10 cellular contexts compared by ENCODE assay signal in genomic region chr14:54652188-54652889, GRCh38.
A peak's percentile ranks its signal among the peaks of the same experiment; 100 is the strongest.
DNase-seq lines count a peak whose midpoint lies in the region; ATAC-seq and TF ChIP-seq lines count a peak whose summit lies in the region.
"Had no signal": no experiment of that assay in that cellular context is flagged by ENCODE, and none has a peak within 500 bp of the region (broad histone marks: within the 10 kb centered on the region; RNA-seq: fewer than 3 reads in every experiment).

No MANE protein-coding gene starts in this region.

- H3K27ac ChIP-seq in GM23338 (ENCODE audit: low read depth) (peak overlapping the region; percentile 72), left ventricle myocardium inferior (replicated peaks) (peak overlapping the region; percentile 90)

- CTCF ChIA-PET in activated naive CD4-positive, alpha-beta T cell treated with anti-CD3 and anti-CD28 coated beads for 36 hours (lab: Charles Lee): no interaction called here

- intact Hi-C loops in left ventricle myocardium inferior (cut with micrococcal nuclease): no loop called here
- intact Hi-C loops in activated naive CD4-positive, alpha-beta T cell treated with anti-CD3 and anti-CD28 coated beads for 36 hours (cut with micrococcal nuclease): no loop called here

- no peaks in the 10 kb centered on the region for H4K20me1 ChIP-seq in GM23338 (replicated peaks; ENCODE audit: insufficient read depth)

- no peaks in the 10 kb centered on the region for H3K36me3 Mint-ChIP-seq in GM23338 (ENCODE audit: low read depth)
- no peaks in the 10 kb centered on the region for H3K36me3 Mint-ChIP-seq in activated naive CD4-positive, alpha-beta T cell treated with anti-CD3 and anti-CD28 coated beads for 36 hours (ENCODE audit: low read depth)
- H3K36me3 Mint-ChIP-seq: stimulated activated effector memory CD8-positive, alpha-beta T cell treated with anti-CD3 and anti-CD28 coated beads, Interleukin-12 subunit alpha, Interleukin-12 subunit beta, amount 100 ng/mL, for 72 hours had no signal

- peaks cover 26% of the 10 kb centered on the region for H3K4me1 Mint-ChIP-seq in GM23338
- peaks cover 8% of the 10 kb centered on the region for H3K4me1 Mint-ChIP-seq in activated naive CD4-positive, alpha-beta T cell treated with anti-CD3 and anti-CD28 coated beads for 36 hours (ENCODE audit: low read depth)
- H3K4me1 Mint-ChIP-seq: stimulated activated effector memory CD8-positive, alpha-beta T cell treated with anti-CD3 and anti-CD28 coated beads, Interleukin-12 subunit alpha, Interleukin-12 subunit beta, amount 100 ng/mL, for 72 hours had no signal

- TF ChIP-seq CTCF in GM23338 (conservative IDR thresholded peaks at IDR 0.05; ENCODE audit: low read depth in 2 of 2): no peak
- TF ChIP-seq CTCF in left ventricle myocardium inferior (IDR thresholded peaks at IDR 0.05; ENCODE audit: borderline replicate concordance): no peak
- TF ChIP-seq CTCF in retinal pigment epithelial cell (conservative IDR thresholded peaks at IDR 0.05; ENCODE audit: low read depth, low read length): no peak

- no peaks in the 10 kb centered on the region; the same call in 2 of the 3 replicates for H3K9me3 Mint-ChIP-seq in GM23338
- no peaks in the 10 kb centered on the region for H3K9me3 Mint-ChIP-seq in activated naive CD4-positive, alpha-beta T cell treated with anti-CD3 and anti-CD28 coated beads for 36 hours
- H3K9me3 Mint-ChIP-seq: stimulated activated effector memory CD8-positive, alpha-beta T cell treated with anti-CD3 and anti-CD28 coated beads, Interleukin-12 subunit alpha, Interleukin-12 subunit beta, amount 100 ng/mL, for 72 hours had no signal

- H3K27me3 ChIP-seq in GM23338 (ENCODE audit: insufficient read depth) (no peaks in the 10 kb centered on the region), left ventricle myocardium inferior (ENCODE audit: low read depth) (no peaks in the 10 kb centered on the region)

- no peaks in the 10 kb centered on the region for H3K9me3 ChIP-seq in left ventricle myocardium inferior (replicated peaks)

- peak; percentile 97 for DNase-seq in GM23338 (ENCODE audit: low spot score)
- peak; percentile 99 for DNase-seq in amniotic epithelial cell (ENCODE audit: low read depth)
- DNase-seq in left ventricle myocardium inferior: peak; percentile 84
- peak; percentile 97 for DNase-seq in retinal pigment epithelial cell (ENCODE audit: low read depth)
- no peak for DNase-seq in activated CD8-positive, alpha-beta memory T cell treated with anti-CD3 and anti-CD28 coated beads, Interleukin-2, amount 50 U/mL, for 48 hours
- no peak for DNase-seq in activated T-cell treated with anti-CD3 and anti-CD28 coated beads, Interleukin-2, amount 50 U/mL, for 48 hours
- DNase-seq in activated naive CD4-positive, alpha-beta T cell treated with anti-CD3 and anti-CD28 coated beads for 36 hours: no peak
- DNase-seq: activated T-cell treated with anti-CD3 and anti-CD28 coated beads, Interleukin-2, amount 50 U/mL, for 1 hour had no signal

- H2AFZ ChIP-seq in GM23338: no peak overlapping the region

- H3K4me3 ChIP-seq in GM23338 (no peak overlapping the region), left ventricle myocardium inferior (peak overlapping the region; percentile 44), retinal pigment epithelial cell (ENCODE audit: low read length) (peak overlapping the region; percentile 11)

- H3K4me3 Mint-ChIP-seq in GM23338: no peak overlapping the region
- H3K4me3 Mint-ChIP-seq in activated naive CD4-positive, alpha-beta T cell treated with anti-CD3 and anti-CD28 coated beads for 36 hours: no peak overlapping the region
- H3K4me3 Mint-ChIP-seq: stimulated activated effector memory CD8-positive, alpha-beta T cell treated with anti-CD3 and anti-CD28 coated beads, Interleukin-12 subunit alpha, Interleukin-12 subunit beta, amount 100 ng/mL, for 72 hours had no signal

- ATAC-seq in GM23338: peak; percentile 96
- no peak for ATAC-seq in HG03521 (IDR thresholded peaks at IDR 0.05; ENCODE audit: unreplicated experiment)
- ATAC-seq: stimulated activated effector memory CD8-positive, alpha-beta T cell treated with anti-CD3 and anti-CD28 coated beads, Interleukin-12 subunit alpha, Interleukin-12 subunit beta, amount 100 ng/mL, for 72 hours had no signal

- no peaks in the 10 kb centered on the region for H3K79me2 ChIP-seq in GM23338 (replicated peaks; ENCODE audit: insufficient read depth)

- no peaks in the 10 kb centered on the region for H3K27me3 Mint-ChIP-seq in GM23338 (ENCODE audit: insufficient read depth, low read depth, poor library complexity)
- H3K27me3 Mint-ChIP-seq in activated naive CD4-positive, alpha-beta T cell treated with anti-CD3 and anti-CD28 coated beads for 36 hours (ENCODE audit: low read depth): peaks cover 10% of the 10 kb centered on the region

- no peaks in the 10 kb centered on the region for H3F3A ChIP-seq in GM23338 (replicated peaks; ENCODE audit: low read depth)

- peak overlapping the region; percentile 81 for H3K27ac Mint-ChIP-seq in GM23338
- no peak overlapping the region for H3K27ac Mint-ChIP-seq in activated naive CD4-positive, alpha-beta T cell treated with anti-CD3 and anti-CD28 coated beads for 36 hours
- H3K27ac Mint-ChIP-seq: stimulated activated effector memory CD8-positive, alpha-beta T cell treated with anti-CD3 and anti-CD28 coated beads, Interleukin-12 subunit alpha, Interleukin-12 subunit beta, amount 100 ng/mL, for 72 hours had no signal

- peak overlapping the region; percentile 8; the same call in 1 of the 2 replicates for H3K4me2 ChIP-seq in GM23338

- peaks cover 24% of the 10 kb centered on the region for H3K4me1 ChIP-seq in GM23338 (ENCODE audit: insufficient read depth)
- peaks cover 86% of the 10 kb centered on the region for H3K4me1 ChIP-seq in left ventricle myocardium inferior

- no peaks in the 10 kb centered on the region for H3K36me3 ChIP-seq in GM23338 (ENCODE audit: insufficient read depth)
- H3K36me3 ChIP-seq in left ventricle myocardium inferior: no peaks in the 10 kb centered on the region

- H3K9me2 ChIP-seq in GM23338 (ENCODE audit: insufficient read depth): no peaks in the 10 kb centered on the region

TF ChIP-seq in GM23338, 12 proteins besides CTCF, POLR2A, EP300 and RAD21:
- TF ChIP-seq ZNF462 (CRISPR knock-in tag; IDR thresholded peaks at IDR 0.05) (peak; percentile 73), STAT1 (IDR thresholded peaks at IDR 0.05; ENCODE audit: unreplicated experiment) (no peak)

Comparison
In these comparisons a context has a peak if more than half of its experiments do, and no peak if none do; other contexts are left out.
1. DNase-seq: peak in GM23338 (single experiment), amniotic epithelial cell (single experiment), left ventricle myocardium inferior (single experiment) and retinal pigment epithelial cell (single experiment); none in activated CD8-positive, alpha-beta memory T cell treated with anti-CD3 and anti-CD28 coated beads, Interleukin-2, amount 50 U/mL, for 48 hours (single experiment), activated T-cell treated with anti-CD3 and anti-CD28 coated beads, Interleukin-2, amount 50 U/mL, for 48 hours (0 of 2) and activated naive CD4-positive, alpha-beta T cell treated with anti-CD3 and anti-CD28 coated beads for 36 hours (single experiment).